Comparison of ENCODE assay signal across 1 cellular context in the genomic region with DNA sequence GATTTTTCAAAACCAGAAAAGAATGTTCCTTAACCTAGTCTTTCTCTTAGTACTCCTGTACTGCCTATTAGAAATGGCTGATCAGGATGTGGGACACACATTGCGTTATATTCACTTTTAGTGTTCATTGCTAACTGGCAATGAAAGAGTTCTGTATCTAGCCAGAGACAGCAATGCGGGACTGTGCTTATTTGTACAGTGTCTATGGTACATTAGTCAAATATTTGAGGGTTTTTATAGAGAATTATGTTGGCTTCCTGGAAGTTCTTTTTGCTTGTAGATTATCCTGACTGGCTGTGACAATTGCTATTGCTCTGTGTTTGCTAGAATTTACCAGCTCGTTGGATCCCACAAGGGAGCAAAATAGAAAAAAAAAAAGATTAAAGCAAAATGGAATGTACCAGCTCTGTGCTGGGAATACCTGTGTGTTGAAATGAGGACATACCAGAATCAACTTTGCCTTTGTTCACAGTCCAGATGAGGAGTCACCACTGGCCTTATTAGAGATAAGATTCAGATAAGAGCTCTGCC.
TF ChIP-seq lines count a peak whose summit lies in the region.

No MANE protein-coding gene starts in this region.

TF ChIP-seq in A549, 52 proteins besides CTCF, POLR2A, EP300 and RAD21 (continued from another document):
- TF ChIP-seq, protein P1, sequence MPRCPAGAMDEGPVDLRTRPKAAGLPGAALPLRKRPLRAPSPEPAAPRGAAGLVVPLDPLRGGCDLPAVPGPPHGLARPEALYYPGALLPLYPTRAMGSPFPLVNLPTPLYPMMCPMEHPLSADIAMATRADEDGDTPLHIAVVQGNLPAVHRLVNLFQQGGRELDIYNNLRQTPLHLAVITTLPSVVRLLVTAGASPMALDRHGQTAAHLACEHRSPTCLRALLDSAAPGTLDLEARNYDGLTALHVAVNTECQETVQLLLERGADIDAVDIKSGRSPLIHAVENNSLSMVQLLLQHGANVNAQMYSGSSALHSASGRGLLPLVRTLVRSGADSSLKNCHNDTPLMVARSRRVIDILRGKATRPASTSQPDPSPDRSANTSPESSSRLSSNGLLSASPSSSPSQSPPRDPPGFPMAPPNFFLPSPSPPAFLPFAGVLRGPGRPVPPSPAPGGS (IDR thresholded peaks at IDR 0.05), result peak; percentile 56; the same call in 1 of the 3 replicates
- TF ChIP-seq CEBPB (IDR thresholded peaks at IDR 0.05) (peak in 1 of 2 experiments; percentile 31; a peak in 1 of 4 replicates), HOXA7 (CRISPR knock-in tag; IDR thresholded peaks at IDR 0.05) (no peak)
